ENCODE assay signal across 14 cellular contexts in genomic region chr7:28479507-28479947, GRCh38.
A peak's percentile ranks its signal among the peaks of the same experiment; 100 is the strongest.
DNase-seq lines count a peak whose midpoint lies in the region; ATAC-seq, FAIRE-seq and TF ChIP-seq lines count a peak whose summit lies in the region.
"Had no signal": no experiment of that assay in that cellular context is flagged by ENCODE, and none has a peak within 500 bp of the region (broad histone marks: within the 10 kb centered on the region; RNA-seq: fewer than 3 reads in every experiment).

No MANE protein-coding gene starts in this region.

- FAIRE-seq in GM12892 (lab: Jason Lieb, UNC): peak; percentile 97
- FAIRE-seq in HTR-8/SVneo (lab: Jason Lieb, UNC): no peak

- H3K36me3 ChIP-seq in lower lobe of right lung: no peaks in the 10 kb centered on the region
- H3K36me3 ChIP-seq in left lung: no peaks in the 10 kb centered on the region
- H3K36me3 ChIP-seq: SJSA1 had no signal

- in situ Hi-C loops in G401 (cut with HindIII; ENCODE audit: low sequenced_read_pairs): no loop called here

- TF ChIP-seq POLR2A in GM12892 (IDR thresholded peaks at IDR 0.05; ENCODE audit: low read depth, low read length): no peak

- H3K27me3 ChIP-seq in lower lobe of right lung (ENCODE audit: low read depth) (no peaks in the 10 kb centered on the region), left lung (peaks cover 0 to 4% of the 10 kb centered on the region in 2 donors)

- H3K9me3 ChIP-seq in lower lobe of right lung: no peaks in the 10 kb centered on the region
- H3K9me3 ChIP-seq in left lung: no peaks in the 10 kb centered on the region
- H3K9me3 ChIP-seq: SJSA1 had no signal

- H3K4me3 ChIP-seq in lower lobe of right lung (no peak overlapping the region), left lung (no peak overlapping the region)
- H3K4me3 ChIP-seq: SJSA1 had no signal

- no peaks in the 10 kb centered on the region for H3K4me1 ChIP-seq in lower lobe of right lung
- no peaks in the 10 kb centered on the region for H3K4me1 ChIP-seq in left lung

- no peak for TF ChIP-seq CTCF in lower lobe of right lung (IDR thresholded peaks at IDR 0.05)
- TF ChIP-seq CTCF in left lung (IDR thresholded peaks at IDR 0.05): no peak

- H3K27ac ChIP-seq in lower lobe of right lung (no peak overlapping the region), left lung (no peak overlapping the region)
- H3K27ac ChIP-seq: SJSA1 had no signal

- no peak for DNase-seq in GM12892 (ENCODE audit: insufficient read length)
- no peak for DNase-seq in G401 (ENCODE audit: low spot score)
- DNase-seq in lower lobe of right lung: no peak
- DNase-seq in left lung: no peak
- no peak for DNase-seq in HTR-8/SVneo (ENCODE audit: insufficient read length, low spot score)
- DNase-seq: activated CD4-positive, alpha-beta T cell treated with anti-CD3 and anti-CD28 coated beads for 4 hours; activated naive CD4-positive, alpha-beta T cell; islet precursor cell; natural killer cell; NCI-H526 had no signal

- ATAC-seq in GM19397 (IDR thresholded peaks at IDR 0.05; ENCODE audit: unreplicated experiment): peak; percentile 62
- peak; percentile 66 for ATAC-seq in HG02798 (IDR thresholded peaks at IDR 0.05; ENCODE audit: poor library complexity, unreplicated experiment)
- peak; percentile 75 for ATAC-seq in HG03442 (IDR thresholded peaks at IDR 0.05; ENCODE audit: unreplicated experiment)
- ATAC-seq in lower lobe of right lung: no peak
- ATAC-seq in left lung: no peak
- ATAC-seq: natural killer cell had no signal

- intact Hi-C loops in lower lobe of right lung (cut with DNase I) (no loop called here), left lung (cut with DNase I) (no loop called here)

Comparison
In these comparisons a context has a peak if more than half of its experiments do, and no peak if none do; other contexts are left out.
1. ATAC-seq: peak in GM19397 (single experiment), HG02798 (single experiment) and HG03442 (single experiment); none in lower lobe of right lung (0 of 2) and left lung (single experiment).